11 cellular contexts compared by ENCODE assay signal in genomic region chr15:70950953-70951352, GRCh38.
"Had no signal": no experiment of that assay in that cellular context is flagged by ENCODE, and none has a peak within 500 bp of the region (broad histone marks: within the 10 kb centered on the region; RNA-seq: fewer than 3 reads in every experiment).

No MANE protein-coding gene starts in this region.

- H3K4me1 ChIP-seq: HAP-1 had no signal

- DNase-seq: GM23248, GOT3, H7, H9, HCEC 1CT, HFFc6 had no signal

- H3K4me1 Mint-ChIP-seq: GM23338, H9 had no signal

- H3K4me3 Mint-ChIP-seq: GM23338, H9, HFFc6 had no signal

- H3K27ac Mint-ChIP-seq: GM23338, H9, HFFc6 had no signal

- FAIRE-seq: H1, H54 had no signal

- H3K4me2 ChIP-seq: GM23338 had no signal

- H3K4me3 ChIP-seq: GM23248, GM23338, HAP-1 had no signal

- ATAC-seq: GM23338, HCT116 had no signal

- H3K36me3 ChIP-seq: HAP-1 had no signal

- H3K27ac ChIP-seq: GM23248 had no signal
